In the genomic region with DNA sequence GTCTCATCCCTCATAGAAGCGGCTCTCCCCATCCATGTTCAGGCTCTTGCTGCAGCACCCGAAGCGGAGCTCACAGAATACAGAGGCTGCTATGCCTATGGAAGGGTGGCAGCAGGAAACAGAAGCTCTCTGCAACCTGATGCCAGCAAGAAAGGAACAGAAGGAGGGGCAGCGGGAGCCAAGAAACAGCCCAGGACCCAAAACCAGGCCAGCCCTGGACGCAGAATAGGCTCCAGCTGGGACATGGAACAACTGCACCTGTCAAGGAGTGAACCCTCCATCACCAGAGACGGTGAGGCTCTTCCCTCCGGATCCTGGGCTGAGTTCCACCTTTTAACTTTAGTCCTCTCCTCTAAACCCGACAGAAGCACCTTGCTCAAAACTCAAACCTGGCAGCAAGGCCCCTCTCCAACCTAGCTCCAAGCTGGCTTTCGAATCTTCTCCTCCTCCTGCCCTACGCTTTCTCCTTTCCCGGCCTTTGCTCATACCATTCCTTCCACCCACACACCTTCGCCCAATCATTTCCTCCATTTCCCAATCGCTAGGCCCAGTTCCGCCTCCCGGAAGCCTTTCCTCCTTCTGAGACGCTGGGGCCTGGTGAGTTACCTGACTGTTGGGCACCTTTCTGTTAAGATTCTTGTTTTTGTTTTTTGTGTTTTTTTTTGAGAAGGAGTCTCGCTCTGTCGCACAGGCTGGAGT, we compare ENCODE assay signal across 14 cellular contexts.
DNase-seq lines count a peak whose midpoint lies in the region; ATAC-seq and TF ChIP-seq lines count a peak whose summit lies in the region.
"Had no signal": no experiment of that assay in that cellular context is flagged by ENCODE, and none has a peak within 500 bp of the region (broad histone marks: within the 10 kb centered on the region; RNA-seq: fewer than 3 reads in every experiment).

No MANE protein-coding gene starts in this region.

- DNase-seq in DMS 273 (lab: John Stamatoyannopoulos, UW; ENCODE audit: unreplicated experiment): peak; percentile 82
- DNase-seq in DMS 273 treated with DMSO at 0.1 percent for 48 hours (lab: John Stamatoyannopoulos, UW): no peak
- DNase-seq in DMS79 (lab: John Stamatoyannopoulos, UW): peak; percentile 56
- DNase-seq in activated CD4-positive, alpha-beta memory T cell treated with anti-CD3 and anti-CD28 coated beads, Interleukin-2, amount 10 ng/mL, durations not matched to agents 7 days and 5 days: no peak
- DNase-seq in mesendoderm: no peak
- no peak for DNase-seq in effector CD4-positive, alpha-beta T cell
- DNase-seq in activated CD8-positive, alpha-beta memory T cell treated with anti-CD3 and anti-CD28 coated beads for 24 hours: no peak
- DNase-seq: CD4-positive, CD25-positive, alpha-beta regulatory T cell; left cardiac atrium; NCI-H446 treated with DMSO at 0.1 percent for 48 hours had no signal

- no peak overlapping the region for H4K8ac ChIP-seq in mesendoderm (ENCODE audit: low read depth, low read length)

- peak overlapping the region; percentile 83 for H3K4me3 Mint-ChIP-seq in activated CD4-positive, alpha-beta memory T cell treated with anti-CD3 and anti-CD28 coated beads, Interleukin-2, amount 10 ng/mL, durations not matched to agents 7 days and 5 days

- no peak overlapping the region for H2BK15ac ChIP-seq in mesendoderm (replicated peaks; ENCODE audit: low read depth)

- no peak overlapping the region for H2BK120ac ChIP-seq in mesendoderm (ENCODE audit: low read depth, low read length)

- H3K79me2 ChIP-seq in mesendoderm (ENCODE audit: control insufficient read depth, insufficient read depth, low read length): no peaks in the 10 kb centered on the region

- H3K18ac ChIP-seq in mesendoderm (ENCODE audit: low read length): no peak overlapping the region

- no peak overlapping the region for H4K5ac ChIP-seq in mesendoderm (ENCODE audit: low read length)

- no peaks in the 10 kb centered on the region for H3K36me3 Mint-ChIP-seq in activated CD4-positive, alpha-beta memory T cell treated with anti-CD3 and anti-CD28 coated beads, Interleukin-2, amount 10 ng/mL, durations not matched to agents 7 days and 5 days (ENCODE audit: low read depth)
- H3K36me3 Mint-ChIP-seq: CD4-positive, CD25-positive, alpha-beta regulatory T cell had no signal

- POLR2A ChIA-PET in activated CD4-positive, alpha-beta memory T cell treated with anti-CD3 and anti-CD28 coated beads, Interleukin-2, amount 10 ng/mL, durations not matched to agents 7 days and 5 days (lab: Charles Lee): no interaction called here

- H3K27me3 Mint-ChIP-seq in activated CD4-positive, alpha-beta memory T cell treated with anti-CD3 and anti-CD28 coated beads, Interleukin-2, amount 10 ng/mL, durations not matched to agents 7 days and 5 days: peaks cover 6% of the 10 kb centered on the region

- no peaks in the 10 kb centered on the region for H3K36me3 ChIP-seq in mesendoderm (ENCODE audit: control insufficient read depth, insufficient read depth, low read length)
- H3K36me3 ChIP-seq: neutrophil, tibial nerve had no signal

- no peaks in the 10 kb centered on the region for H3K27me3 ChIP-seq in mesendoderm (ENCODE audit: insufficient read depth, low read length, poor library complexity)

- peak overlapping the region; percentile 4 for H3K4me2 ChIP-seq in mesendoderm (ENCODE audit: low read length)

- CTCF ChIA-PET in activated CD4-positive, alpha-beta memory T cell treated with anti-CD3 and anti-CD28 coated beads, Interleukin-2, amount 10 ng/mL, durations not matched to agents 7 days and 5 days (lab: Charles Lee): no interaction called here

- H2AK5ac ChIP-seq in mesendoderm (ENCODE audit: low read length): no peak overlapping the region

- whole genome bisulfite sequencing in mesendoderm (ENCODE audit: extremely low coverage, insufficient coverage, low lambda C conversion rate): 100% methylated on average over 2 of the region's 18 CpGs

- no peak overlapping the region for H3K23ac ChIP-seq in mesendoderm (ENCODE audit: low read length)

- no peak overlapping the region for H3K27ac ChIP-seq in mesendoderm (ENCODE audit: low read depth, low read length)
- H3K27ac ChIP-seq: neutrophil, RWPE1 had no signal

- H2BK5ac ChIP-seq in mesendoderm (ENCODE audit: low read length): no peak overlapping the region

- H3K4me1 Mint-ChIP-seq in activated CD4-positive, alpha-beta memory T cell treated with anti-CD3 and anti-CD28 coated beads, Interleukin-2, amount 10 ng/mL, durations not matched to agents 7 days and 5 days: peaks cover 19% of the 10 kb centered on the region

- no peak overlapping the region for H3K4me3 ChIP-seq in mesendoderm (ENCODE audit: low read length)

- H3K56ac ChIP-seq in mesendoderm (ENCODE audit: low read length): peak overlapping the region; percentile 10

- H3K4ac ChIP-seq in mesendoderm (ENCODE audit: low read depth, low read length): no peak overlapping the region

- ATAC-seq in GM18505 (IDR thresholded peaks at IDR 0.05; ENCODE audit: unreplicated experiment): no peak

- peak overlapping the region; percentile 23 for H3K9ac ChIP-seq in mesendoderm (ENCODE audit: low read length)

- no peak overlapping the region for H3K27ac Mint-ChIP-seq in activated CD4-positive, alpha-beta memory T cell treated with anti-CD3 and anti-CD28 coated beads, Interleukin-2, amount 10 ng/mL, durations not matched to agents 7 days and 5 days

- H3K9me3 Mint-ChIP-seq in activated CD4-positive, alpha-beta memory T cell treated with anti-CD3 and anti-CD28 coated beads, Interleukin-2, amount 10 ng/mL, durations not matched to agents 7 days and 5 days: no peaks in the 10 kb centered on the region

- peaks cover 2% of the 10 kb centered on the region for H3K4me1 ChIP-seq in mesendoderm (ENCODE audit: control insufficient read depth, low read depth, low read length)

- no peaks in the 10 kb centered on the region for H3K79me1 ChIP-seq in mesendoderm (ENCODE audit: low read length)

- TF ChIP-seq POLR2A in GM18505 (IDR thresholded peaks at IDR 0.05; ENCODE audit: borderline replicate concordance, extremely low read depth, insufficient read depth, insufficient read length): no peak

Comparison
In these comparisons a context has a peak if more than half of its experiments do, and no peak if none do; other contexts are left out.
1. DNase-seq: peak in DMS 273 (single experiment) and DMS79 (single experiment); none in DMS 273 treated with DMSO at 0.1 percent for 48 hours (single experiment), activated CD4-positive, alpha-beta memory T cell treated with anti-CD3 and anti-CD28 coated beads, Interleukin-2, amount 10 ng/mL, durations not matched to agents 7 days and 5 days (single experiment), mesendoderm (single experiment), effector CD4-positive, alpha-beta T cell (single experiment) and activated CD8-positive, alpha-beta memory T cell treated with anti-CD3 and anti-CD28 coated beads for 24 hours (single experiment).